1 cellular context compared by ENCODE assay signal in genomic region chr3:197216169-197216860, GRCh38.
TF ChIP-seq lines count a peak whose summit lies in the region.

No MANE protein-coding gene starts in this region.

TF ChIP-seq in GM23338, 12 proteins besides CTCF, POLR2A, EP300 and RAD21 (continued from another document):
- TF ChIP-seq ZNF462 (CRISPR knock-in tag; IDR thresholded peaks at IDR 0.05) = no peak
- TF ChIP-seq JUNB (IDR thresholded peaks at IDR 0.05; ENCODE audit: unreplicated experiment) = no peak
